20 cellular contexts compared by ENCODE assay signal in genomic region chrX:18619288-18619687, GRCh38. TPM values are rescaled to one million over a fixed set of nuclear protein-coding genes. Genes with fewer than 3 reads are reported as not detected.
A peak's percentile ranks its signal among the peaks of the same experiment; 100 is the strongest.
DNase-seq lines count a peak whose midpoint lies in the region; ATAC-seq and TF ChIP-seq lines count a peak whose summit lies in the region.
"Had no signal": no experiment of that assay in that cellular context is flagged by ENCODE, and none has a peak within 500 bp of the region (broad histone marks: within the 10 kb centered on the region; RNA-seq: fewer than 3 reads in every experiment).

No MANE protein-coding gene starts in this region.

- H3K9me3 Mint-ChIP-seq in nephron = no peaks in the 10 kb centered on the region
- no peaks in the 10 kb centered on the region for H3K9me3 Mint-ChIP-seq in type B pancreatic cell
- H3K9me3 Mint-ChIP-seq: CD4-positive, alpha-beta memory T cell; HFFc6; IgD-negative memory B cell had no signal

- peaks cover 4% of the 10 kb centered on the region for H3K36me3 Mint-ChIP-seq in nephron (ENCODE audit: low read depth)
- H3K36me3 Mint-ChIP-seq in type B pancreatic cell = peaks cover 13% of the 10 kb centered on the region

- TF ChIP-seq CTCF in nephron (IDR thresholded peaks at IDR 0.05; ENCODE audit: unreplicated experiment in 3 of 3) = no peak
- TF ChIP-seq CTCF in type B pancreatic cell (conservative IDR thresholded peaks at IDR 0.05) = no peak

- intact Hi-C loops in left colon (cut with DNase I, micrococcal nuclease) = no loop called here

- H3K27ac Mint-ChIP-seq in nephron (peak overlapping the region; percentile 68 to 74 (median 71)), type B pancreatic cell (peak overlapping the region; percentile 70)
- H3K27ac Mint-ChIP-seq: CD4-positive, alpha-beta memory T cell; HFFc6; IgD-negative memory B cell had no signal

- H3K4me3 Mint-ChIP-seq in nephron (no peak overlapping the region), type B pancreatic cell (peak overlapping the region; percentile 5)
- H3K4me3 Mint-ChIP-seq: CD4-positive, alpha-beta memory T cell; HFFc6; IgD-negative memory B cell had no signal

- ATAC-seq in left colon = peak; percentile 30
- no peak for ATAC-seq in HG03135 (IDR thresholded peaks at IDR 0.05; ENCODE audit: unreplicated experiment)
- ATAC-seq: A549 had no signal

- DNase-seq in HT-29 (ENCODE audit: low spot score) (peak; percentile 30), left colon (no peak), type B pancreatic cell (ENCODE audit: extremely low spot score, unreplicated experiment) (no peak), T-helper 9 cell (no peak), NCI-H1694 treated with DMSO at 0.1 percent for 48 hours (lab: John Stamatoyannopoulos, UW) (no peak), substantia nigra (lab: John Stamatoyannopoulos, UW) (no peak)
- DNase-seq: BE2C; CD4-positive, alpha-beta memory T cell; DMS 273 treated with DMSO at 0.1 percent for 48 hours; DMS79 treated with DMSO at 0.1 percent for 48 hours; EL; GOT3; HFFc6; KG1 had no signal

- no peaks in the 10 kb centered on the region for H3K27me3 Mint-ChIP-seq in nephron (ENCODE audit: low read depth)
- no peaks in the 10 kb centered on the region for H3K27me3 Mint-ChIP-seq in type B pancreatic cell
- H3K27me3 Mint-ChIP-seq: CD4-positive, alpha-beta memory T cell; IgD-negative memory B cell had no signal

- H3K4me1 Mint-ChIP-seq in nephron = peaks cover 5% of the 10 kb centered on the region
- peaks cover 8% of the 10 kb centered on the region for H3K4me1 Mint-ChIP-seq in type B pancreatic cell (ENCODE audit: unreplicated experiment)
- H3K4me1 Mint-ChIP-seq: CD4-positive, alpha-beta memory T cell; IgD-negative memory B cell had no signal

- no peak overlapping the region for H3K27ac ChIP-seq in substantia nigra (ENCODE audit: low read depth, low read length, poor library complexity, severe bottlenecking)
- H3K27ac ChIP-seq: C4-2B had no signal

RNA-seq across cellular contexts. Expression of gene RS1, which starts 52.6 kb away (rescaled TPM):
- not detected in 2 replicates for total RNA-seq in HT-29 (2014; rRNA removed; shearing (Covaris generic))
- total RNA-seq in left colon = not detected
- 0.14 TPM in 1 of 2 replicates, not detected in the other for total RNA-seq in type B pancreatic cell (ENCODE audit: low replicate concordance)
- total RNA-seq: CD4-positive, alpha-beta memory T cell; HFFc6; HT1080 had no signal
